18 cellular contexts compared by ENCODE assay signal in genomic region chr12:57720606-57721595, GRCh38. TPM values are rescaled to one million over a fixed set of nuclear protein-coding genes. Genes with fewer than 3 reads are reported as not detected.
DNase-seq lines count a peak whose midpoint lies in the region; ATAC-seq and TF ChIP-seq lines count a peak whose summit lies in the region.
"Had no signal": no experiment of that assay in that cellular context is flagged by ENCODE, and none has a peak within 500 bp of the region (broad histone marks: within the 10 kb centered on the region; RNA-seq: fewer than 3 reads in every experiment).

No MANE protein-coding gene starts in this region.

- DNase-seq in left ventricle myocardium superior: no peak
- DNase-seq in cardiac septum (ENCODE audit: low spot score): no peak
- DNase-seq in esophagus muscularis mucosa (ENCODE audit: extremely low spot score): peak; percentile 87
- DNase-seq in SK-N-SH: no peak
- DNase-seq in COR-L47 (lab: John Stamatoyannopoulos, UW): no peak
- DNase-seq: activated CD4-positive, alpha-beta T cell treated with anti-CD3 and anti-CD28 coated beads for 1 hour; activated effector memory CD4-positive, alpha-beta T cell treated with anti-CD3 and anti-CD28 coated beads, Interleukin-2, amount 50 U/mL, for 16 hours; amygdala; DMS79; NCI-H1417 treated with DMSO at 0.1 percent for 48 hours; NCI-H526 treated with DMSO at 0.1 percent for 48 hours had no signal

- 74% methylated on average over 11 of the region's 11 CpGs for WGBS in esophagus muscularis mucosa
- WGBS in SK-N-SH (ENCODE audit: low lambda C conversion rate): 86% methylated on average over 10 of the region's 11 CpGs

- H3K27me3 ChIP-seq in esophagus muscularis mucosa (peaks cover 0 to 16% (median 5%) of the 10 kb centered on the region in 4 donors), SK-N-SH (ENCODE audit: insufficient read depth) (no peaks in the 10 kb centered on the region)

- H3K4me2 ChIP-seq in SK-N-SH: no peak overlapping the region
- H3K4me2 ChIP-seq: neural progenitor cell had no signal

- no peak for TF ChIP-seq RAD21 in SK-N-SH (IDR thresholded peaks at IDR 0.05; ENCODE audit: low read length)

- no peak for TF ChIP-seq POLR2A in esophagus muscularis mucosa (IDR thresholded peaks at IDR 0.05; ENCODE audit: low read depth)

- H3K4me1 ChIP-seq in HEK293 (ENCODE audit: control insufficient read depth, insufficient read depth, low read length) (no peaks in the 10 kb centered on the region), esophagus muscularis mucosa (peaks cover 1 to 6% (median 5%) of the 10 kb centered on the region in 4 donors), SK-N-SH (ENCODE audit: control insufficient read depth in 1 of 2, insufficient read depth in 2 of 2, low read depth in 1 of 2, low read length in 1 of 2) (peaks cover 0 to 3% of the 10 kb centered on the region in 2 experiments; a peak in 1 of 4 replicates)
- H3K4me1 ChIP-seq: neural progenitor cell had no signal

- peaks cover 7% of the 10 kb centered on the region for H3F3A ChIP-seq in SK-N-SH (replicated peaks; ENCODE audit: insufficient read depth)

- no peak overlapping the region for H2AFZ ChIP-seq in SK-N-SH (ENCODE audit: low read depth)
- H2AFZ ChIP-seq: neural progenitor cell had no signal

- no peaks in the 10 kb centered on the region for H3K9me3 ChIP-seq in HEK293 (ENCODE audit: control insufficient read depth, insufficient read depth, low read depth, low read length)
- no peaks in the 10 kb centered on the region for H3K9me3 ChIP-seq in esophagus muscularis mucosa
- H3K9me3 ChIP-seq in SK-N-SH: no peaks in the 10 kb centered on the region
- H3K9me3 ChIP-seq: heart left ventricle had no signal

- TF ChIP-seq CTCF in HEK293 (tag by site-specific recombination; IDR thresholded peaks at IDR 0.05): 0 out of 2 replicates have a peak, but pooled peaks have one; percentile 21
- no peak for TF ChIP-seq CTCF in esophagus muscularis mucosa (IDR thresholded peaks at IDR 0.05)
- no peak for TF ChIP-seq CTCF in SK-N-SH (IDR thresholded peaks at IDR 0.05)

- POLR2A ChIA-PET in HEK293 (lab: Yijun Ruan, JAX): no interaction called here
- POLR2A ChIA-PET in SK-N-SH (lab: Yijun Ruan, JAX): interaction anchor here (1.2 kb wide), 1 partner anchor 11 kb away, joined by 3 read pairs; no protein-coding TSS in a partner anchor

- H3K36me3 ChIP-seq in HEK293 (ENCODE audit: control insufficient read depth in 2 of 2, insufficient read depth in 1 of 2, low read length in 2 of 2) (peaks cover 8 to 56% of the 10 kb centered on the region in 2 experiments; a peak in 2 of 3 replicates), esophagus muscularis mucosa (peaks cover 47 to 62% (median 61%) of the 10 kb centered on the region in 4 donors), SK-N-SH (replicated peaks in 1 of 2; ENCODE audit: control insufficient read depth in 1 of 2, insufficient read depth in 2 of 2, low read length in 1 of 2) (peaks cover under 1 to 43% of the 10 kb centered on the region in 2 experiments)
- H3K36me3 ChIP-seq: neural progenitor cell had no signal

- intact Hi-C loops in left ventricle myocardium superior (cut with micrococcal nuclease): no loop called here
- intact Hi-C loops in cardiac septum (cut with DNase I): no loop called here
- intact Hi-C loops in esophagus muscularis mucosa (cut with DNase I): no loop called here

- H3K9me2 ChIP-seq in SK-N-SH: no peaks in the 10 kb centered on the region

- ATAC-seq in left ventricle myocardium superior (peak; percentile 5), HG02885 (IDR thresholded peaks at IDR 0.05; ENCODE audit: poor library complexity, unreplicated experiment) (no peak), HG02610 (IDR thresholded peaks at IDR 0.05; ENCODE audit: unreplicated experiment) (no peak)
- ATAC-seq: heart left ventricle, left lobe of liver had no signal

- no peak overlapping the region for H3K9ac ChIP-seq in SK-N-SH
- H3K9ac ChIP-seq: neural progenitor cell had no signal

- no peak overlapping the region for H3K27ac ChIP-seq in HEK293 (ENCODE audit: extremely low read depth, low read depth, low read length)
- no peak overlapping the region for H3K27ac ChIP-seq in esophagus muscularis mucosa (replicated peaks in 1 of 4)
- no peak overlapping the region for H3K27ac ChIP-seq in SK-N-SH (ENCODE audit: low read depth in 2 of 2, low read length in 1 of 2)
- H3K27ac ChIP-seq: heart left ventricle, HL-60, neural progenitor cell had no signal

- TF ChIP-seq EP300 in esophagus muscularis mucosa (IDR thresholded peaks at IDR 0.05) (no peak), SK-N-SH (IDR thresholded peaks at IDR 0.05; ENCODE audit: borderline replicate concordance in 1 of 2, low read depth in 1 of 2, low read length in 1 of 2) (no peak)

- H3K4me3 ChIP-seq in HEK293 (ENCODE audit: low read depth, low read length): no peak overlapping the region
- H3K4me3 ChIP-seq in esophagus muscularis mucosa: no peak overlapping the region
- no peak overlapping the region for H3K4me3 ChIP-seq in SK-N-SH (ENCODE audit: low read depth in 2 of 2, low read length in 1 of 2)
- H3K4me3 ChIP-seq: heart left ventricle, neural progenitor cell had no signal

- CTCF ChIA-PET in HEK293 (lab: Yijun Ruan, JAX): interaction anchor here (0.6 kb wide), 2 partner anchors 39 to 200 kb away, joined by 3 to 4 read pairs; no protein-coding TSS in a partner anchor
- CTCF ChIA-PET in SK-N-SH (lab: Yijun Ruan, JAX): interaction anchor here (0.7 to 9.4 kb wide), 3 partner anchors 15 to 88 kb away, joined by 3 to 133 read pairs (median 4); partner anchors contain the start of genes AGAP2, B4GALNT1 and OS9

- H4K20me1 ChIP-seq in SK-N-SH (ENCODE audit: insufficient read depth): no peaks in the 10 kb centered on the region

- H3K79me2 ChIP-seq in SK-N-SH (ENCODE audit: insufficient read depth): no peaks in the 10 kb centered on the region

TF ChIP-seq in HEK293, 187 proteins besides CTCF, POLR2A, EP300 and RAD21 (continues in another document):
- TF ChIP-seq ZNF664 (tag by site-specific recombination; IDR thresholded peaks at IDR 0.05) (no peak), ZBTB6 (tag by site-specific recombination; IDR thresholded peaks at IDR 0.05) (no peak), ZEB2 (tag by site-specific recombination; IDR thresholded peaks at IDR 0.05) (no peak), ZNF600 (tag by site-specific recombination; IDR thresholded peaks at IDR 0.05) (no peak)

TF ChIP-seq in SK-N-SH, 30 proteins besides CTCF, POLR2A, EP300 and RAD21:
- TF ChIP-seq MEF2A (IDR thresholded peaks at IDR 0.05; ENCODE audit: borderline replicate concordance, low read depth) (no peak), GABPA (IDR thresholded peaks at IDR 0.05; ENCODE audit: low read depth) (no peak), RXRA (IDR thresholded peaks at IDR 0.05; ENCODE audit: borderline replicate concordance, low read depth) (no peak), FOXJ3 (CRISPR knock-in tag; IDR thresholded peaks at IDR 0.05) (no peak), RCOR1 (IDR thresholded peaks at IDR 0.05; ENCODE audit: low read length) (no peak), SMC3 (IDR thresholded peaks at IDR 0.05; ENCODE audit: low read depth, low read length) (no peak), MXI1 (IDR thresholded peaks at IDR 0.05; ENCODE audit: low read depth, low read length) (no peak), POLR2AphosphoS5 (IDR thresholded peaks at IDR 0.05; ENCODE audit: low read depth, low read length) (no peak), TAF1 (IDR thresholded peaks at IDR 0.05; ENCODE audit: borderline replicate concordance, low read depth, low read length) (no peak), JUND (IDR thresholded peaks at IDR 0.05) (no peak), SIN3A (IDR thresholded peaks at IDR 0.05; ENCODE audit: borderline replicate concordance, low read depth, low read length) (no peak), ELF1 (IDR thresholded peaks at IDR 0.05) (no peak), FOSL2 (IDR thresholded peaks at IDR 0.05; ENCODE audit: borderline replicate concordance, low read depth) (no peak)

RNA-seq across cellular contexts. Expression of gene AGAP2, which starts 17.6 kb away (rescaled TPM):
- total RNA-seq in left ventricle myocardium superior (7.5 TPM), cardiac septum (6.1 TPM), esophagus muscularis mucosa (10 to 100 TPM in 1 of 4 donors, 1 to 10 TPM in 3; 2.5 to 11.2 (median 3.6) TPM)
- polyA plus RNA-seq in SK-N-SH (2012; rRNA removed): 3.9 and 5.2 TPM in 2 replicates
- 1.7 and 2.9 TPM in 2 replicates for polyA plus RNA-seq in SK-N-SH (2012; cell fraction: cytosol; rRNA removed)
- polyA plus RNA-seq in SK-N-SH (2012; cell fraction: nucleus; rRNA removed): 19.2 and 24.6 TPM in 2 replicates

RNA-seq across cellular contexts. Expression of gene TSPAN31, which starts 23.9 kb away (rescaled TPM):
- 32.8 TPM for total RNA-seq in left ventricle myocardium superior
- 25.1 TPM for total RNA-seq in cardiac septum
- total RNA-seq in esophagus muscularis mucosa: 10 to 100 TPM; 34.3 to 45.1 (median 42.1) TPM
- 36.8 and 42.8 TPM in 2 replicates for polyA plus RNA-seq in SK-N-SH (2012; rRNA removed)
- polyA plus RNA-seq in SK-N-SH (2012; cell fraction: cytosol; rRNA removed): 41.5 and 44.8 TPM in 2 replicates
- polyA plus RNA-seq in SK-N-SH (2012; cell fraction: nucleus; rRNA removed): 21.8 and 54.2 TPM in 2 replicates

RNA-seq across cellular contexts. Expression of gene OS9, which starts 27.0 kb away (rescaled TPM):
- total RNA-seq in left ventricle myocardium superior: 104 TPM
- total RNA-seq in cardiac septum: 133 TPM
- total RNA-seq in esophagus muscularis mucosa: 100 to 1,000 TPM; 139 to 223 (median 148) TPM
- polyA plus RNA-seq in SK-N-SH (2012; rRNA removed): 280 and 362 TPM in 2 replicates
- 176 and 275 TPM in 2 replicates for polyA plus RNA-seq in SK-N-SH (2012; cell fraction: cytosol; rRNA removed)
- 378 and 386 TPM in 2 replicates for polyA plus RNA-seq in SK-N-SH (2012; cell fraction: nucleus; rRNA removed)

RNA-seq across cellular contexts. Expression of gene CDK4, which starts 31.2 kb away (rescaled TPM):
- total RNA-seq in left ventricle myocardium superior (42.1 TPM), cardiac septum (46.3 TPM), esophagus muscularis mucosa (10 to 100 TPM; 43.6 to 85.7 (median 71.3) TPM)
- 324 and 395 TPM in 2 replicates for polyA plus RNA-seq in SK-N-SH (2012; rRNA removed)
- 245 and 311 TPM in 2 replicates for polyA plus RNA-seq in SK-N-SH (2012; cell fraction: cytosol; rRNA removed)
- polyA plus RNA-seq in SK-N-SH (2012; cell fraction: nucleus; rRNA removed): 189 and 210 TPM in 2 replicates

RNA-seq across cellular contexts. Expression of gene MARCHF9, which starts 34.0 kb away (rescaled TPM):
- total RNA-seq in left ventricle myocardium superior: 15.6 TPM
- 13.1 TPM for total RNA-seq in cardiac septum
- total RNA-seq in esophagus muscularis mucosa: 10 to 100 TPM in 2 of 4 donors, 1 to 10 TPM in 2; 5.6 to 16.9 (median 10.7) TPM
- polyA plus RNA-seq in SK-N-SH (2012; rRNA removed): 21.2 and 24.2 TPM in 2 replicates
- 11.5 and 17.1 TPM in 2 replicates for polyA plus RNA-seq in SK-N-SH (2012; cell fraction: cytosol; rRNA removed)
- polyA plus RNA-seq in SK-N-SH (2012; cell fraction: nucleus; rRNA removed): 37.4 and 43.9 TPM in 2 replicates
